In genomic region chr5:92850886-92851285, GRCh38 we compare ENCODE assay signal across 23 cellular contexts.
"Had no signal": no experiment of that assay in that cellular context is flagged by ENCODE, and none has a peak within 500 bp of the region (broad histone marks: within the 10 kb centered on the region; RNA-seq: fewer than 3 reads in every experiment).

No MANE protein-coding gene starts in this region.

- H3K4me3 ChIP-seq: heart right ventricle, left ventricle myocardium inferior, thyroid gland had no signal

- H3K9me3 Mint-ChIP-seq: activated CD4-positive, alpha-beta T cell treated with anti-CD3 and anti-CD28 coated beads, Interleukin-2, amount 10 ng/mL, durations not matched to agents 7 days and 5 days; brain; nephron progenitor cell had no signal

- H3K27ac Mint-ChIP-seq: activated CD4-positive, alpha-beta T cell treated with anti-CD3 and anti-CD28 coated beads, Interleukin-2, amount 10 ng/mL, durations not matched to agents 7 days and 5 days; activated CD8-positive, alpha-beta T cell treated with anti-CD3 and anti-CD28 coated beads, Interleukin-2, amount 10 ng/mL, durations not matched to agents 7 days and 5 days; activated naive CD4-positive, alpha-beta T cell treated with anti-CD3 and anti-CD28 coated beads for 36 hours; brain; nephron progenitor cell had no signal

- H3K27me3 Mint-ChIP-seq: activated CD4-positive, alpha-beta T cell treated with anti-CD3 and anti-CD28 coated beads, Interleukin-2, amount 10 ng/mL, durations not matched to agents 7 days and 5 days; central memory CD8-positive, alpha-beta T cell had no signal

- H3K36me3 ChIP-seq: heart right ventricle, left ventricle myocardium inferior, thyroid gland had no signal

- H3K27me3 ChIP-seq: heart right ventricle, thyroid gland had no signal

- DNase-seq: activated CD4-positive, alpha-beta T cell treated with anti-CD3 and anti-CD28 coated beads, Interleukin-2, amount 10 ng/mL, durations not matched to agents 7 days and 5 days; activated CD8-positive, alpha-beta memory T cell treated with anti-CD3 and anti-CD28 coated beads, Interleukin-2, amount 50 U/mL, for 4 hours; activated CD8-positive, alpha-beta T cell treated with anti-CD3 and anti-CD28 coated beads, Interleukin-2, amount 10 ng/mL, durations not matched to agents 7 days and 5 days; activated naive CD4-positive, alpha-beta T cell treated with anti-CD3 and anti-CD28 coated beads for 36 hours; activated T-cell treated with anti-CD3 and anti-CD28 coated beads, Interleukin-2, amount 50 U/mL, for 4 hours; cortex of kidney; effector CD4-positive, alpha-beta T cell; heart right ventricle; kidney glomerular epithelial cell; left ventricle myocardium inferior; mammary epithelial cell; midbrain; nephron progenitor cell; retina; stimulated activated CD4-positive, alpha-beta T cell treated with anti-CD3 and anti-CD28 coated beads, Interleukin-12 subunit alpha, Interleukin-12 subunit beta, amount 100 ng/mL, for 4 hours; stimulated activated CD4-positive, alpha-beta T cell treated with anti-CD3 and anti-CD28 coated beads, Interleukin-1b, Interleukin-23, amount 100 ng/mL, for 48 hours; stimulated activated CD8-positive, alpha-beta memory T cell treated with anti-CD3 and anti-CD28 coated beads, Interleukin-4, amount 100 ng/mL, for 48 hours; stimulated activated naive CD4-positive, alpha-beta T cell treated with Interleukin-2 at 50 U/mL for 16 hours; T1000; thyroid gland had no signal

- H3K9me3 ChIP-seq: heart right ventricle, left ventricle myocardium inferior, thyroid gland had no signal

- H3K36me3 Mint-ChIP-seq: brain had no signal

- ATAC-seq: activated CD4-positive, CD25-positive, alpha-beta regulatory T cell treated with anti-CD3 and anti-CD28 coated beads, Interleukin-2, amount 50 U/mL, for 24 hours; activated CD8-positive, alpha-beta T cell treated with anti-CD3 and anti-CD28 coated beads, Interleukin-2, amount 10 ng/mL, durations not matched to agents 7 days and 5 days; activated T-cell treated with anti-CD3 and anti-CD28 coated beads, Interleukin-2, amount 50 U/mL, for 4 hours; heart right ventricle had no signal

- H3K4me3 Mint-ChIP-seq: activated CD4-positive, alpha-beta T cell treated with anti-CD3 and anti-CD28 coated beads, Interleukin-2, amount 10 ng/mL, durations not matched to agents 7 days and 5 days; activated CD8-positive, alpha-beta T cell treated with anti-CD3 and anti-CD28 coated beads, Interleukin-2, amount 10 ng/mL, durations not matched to agents 7 days and 5 days; activated naive CD4-positive, alpha-beta T cell treated with anti-CD3 and anti-CD28 coated beads for 36 hours; activated T-cell treated with anti-CD3 and anti-CD28 coated beads, Interleukin-2, amount 50 U/mL, for 4 hours; brain; central memory CD8-positive, alpha-beta T cell; nephron progenitor cell had no signal

- H3K4me1 Mint-ChIP-seq: activated CD4-positive, alpha-beta T cell treated with anti-CD3 and anti-CD28 coated beads, Interleukin-2, amount 10 ng/mL, durations not matched to agents 7 days and 5 days; central memory CD8-positive, alpha-beta T cell had no signal
